16 cellular contexts compared by ENCODE assay signal in the genomic region with DNA sequence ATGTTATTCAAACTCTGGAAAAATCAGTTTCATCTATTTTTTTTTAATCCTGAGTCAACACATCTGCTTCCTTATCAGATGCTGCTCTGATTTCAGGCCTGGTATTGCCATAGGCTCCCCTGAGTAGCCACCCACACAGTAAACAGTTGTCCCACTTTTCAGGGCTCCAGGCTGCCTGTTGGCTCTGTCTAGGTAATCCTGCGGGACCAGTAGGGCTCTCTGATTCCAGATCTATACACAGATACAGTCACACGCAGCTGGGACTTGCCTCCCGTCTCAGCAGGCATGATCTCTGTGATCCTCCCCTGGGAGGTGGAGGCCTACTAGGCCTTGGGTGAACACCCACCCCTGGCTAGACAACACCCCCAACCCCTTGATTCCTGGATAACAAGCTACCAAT.
"Had no signal": no experiment of that assay in that cellular context is flagged by ENCODE, and none has a peak within 500 bp of the region (broad histone marks: within the 10 kb centered on the region; RNA-seq: fewer than 3 reads in every experiment).

No MANE protein-coding gene starts in this region.

- H3K9me3 Mint-ChIP-seq: activated CD4-positive, alpha-beta memory T cell treated with anti-CD3 and anti-CD28 coated beads for 36 hours; naive B cell had no signal

- H3K36me3 ChIP-seq: neutrophil, right atrium auricular region, transverse colon had no signal

- H3K9me3 ChIP-seq: neutrophil, right atrium auricular region, transverse colon had no signal

- H3K27me3 Mint-ChIP-seq: activated CD4-positive, alpha-beta memory T cell treated with anti-CD3 and anti-CD28 coated beads for 36 hours; naive B cell had no signal

- H3K27me3 ChIP-seq: dorsolateral prefrontal cortex, neutrophil, right atrium auricular region, transverse colon had no signal

- H3K4me2 ChIP-seq: smooth muscle cell had no signal

- DNase-seq: activated CD4-positive, alpha-beta memory T cell treated with anti-CD3 and anti-CD28 coated beads for 36 hours; activated gamma-delta T cell; activated T-cell treated with anti-CD3 and anti-CD28 coated beads, Interleukin-2, amount 50 U/mL, for 48 hours; dorsolateral prefrontal cortex; glutamatergic neuron; left colon; naive B cell; stimulated activated naive CD4-positive, alpha-beta T cell; substantia nigra; transverse colon had no signal

- ATAC-seq: esophagus mucosa, left colon had no signal

- H3K4me1 ChIP-seq: transverse colon had no signal

- H3K4me3 ChIP-seq: dorsolateral prefrontal cortex, lung, right atrium auricular region, smooth muscle cell, transverse colon had no signal

- H3K4me1 Mint-ChIP-seq: naive B cell had no signal

- H3K27ac Mint-ChIP-seq: activated CD4-positive, alpha-beta memory T cell treated with anti-CD3 and anti-CD28 coated beads for 36 hours; activated naive CD8-positive, alpha-beta T cell had no signal

- H3K36me3 Mint-ChIP-seq: activated CD4-positive, alpha-beta memory T cell treated with anti-CD3 and anti-CD28 coated beads for 36 hours; activated naive CD8-positive, alpha-beta T cell; naive B cell had no signal

- H3K27ac ChIP-seq: neutrophil, right atrium auricular region, transverse colon had no signal

- H3K4me3 Mint-ChIP-seq: activated CD4-positive, alpha-beta memory T cell treated with anti-CD3 and anti-CD28 coated beads for 36 hours; activated naive CD8-positive, alpha-beta T cell; naive B cell had no signal
